Comparison of ENCODE assay signal across 2 cellular contexts in the genomic region with DNA sequence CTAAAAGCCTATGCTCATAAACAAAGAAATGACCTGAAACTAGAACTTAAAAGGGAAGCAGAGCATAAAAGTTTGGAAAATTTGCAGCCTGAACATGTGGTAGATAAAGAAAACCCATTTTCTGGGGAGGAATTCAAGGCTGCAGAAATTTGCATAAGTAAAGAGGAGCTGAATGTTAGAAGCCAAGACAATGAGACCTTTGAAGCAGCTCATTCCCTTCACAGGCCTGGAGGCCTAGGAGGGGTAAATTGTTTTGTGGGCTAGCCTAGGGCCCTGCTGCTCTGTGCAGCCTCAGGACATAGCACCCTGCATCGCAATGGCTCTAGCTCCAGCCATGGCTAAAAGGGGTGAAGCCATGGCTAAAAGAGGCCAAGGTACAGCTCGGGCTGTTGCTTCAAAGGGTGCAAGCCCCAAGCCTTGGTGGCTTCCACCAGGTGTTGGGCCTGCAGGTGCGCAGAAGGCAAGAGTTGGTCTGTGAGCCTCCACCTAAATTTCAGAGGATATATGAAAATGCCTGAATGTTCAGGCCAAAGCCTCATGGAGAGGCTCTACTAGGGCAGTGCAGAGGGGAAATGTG.
TF ChIP-seq lines count a peak whose summit lies in the region.

No MANE protein-coding gene starts in this region.

TF ChIP-seq in HepG2, 621 proteins besides CTCF, POLR2A, EP300 and RAD21:
- TF ChIP-seq FOSL1 (CRISPR knock-in tag; IDR thresholded peaks at IDR 0.05; ENCODE audit: borderline replicate concordance) (no peak), FOXC1 (CRISPR knock-in tag; IDR thresholded peaks at IDR 0.05; ENCODE audit: borderline replicate concordance) (no peak), ZNF75D (CRISPR knock-in tag; IDR thresholded peaks at IDR 0.05; ENCODE audit: borderline replicate concordance) (no peak), TEAD3 (CRISPR knock-in tag; optimal IDR thresholded peaks at IDR 0.05; ENCODE audit: borderline replicate concordance) (peak; percentile 14), SOX5 (CRISPR knock-in tag; IDR thresholded peaks at IDR 0.05; ENCODE audit: borderline replicate concordance) (peak; percentile 39; the same call in 1 of the 2 replicates), ZNF629 (CRISPR knock-in tag; conservative IDR thresholded peaks at IDR 0.05) (peak; percentile 56), SOX13 (IDR thresholded peaks at IDR 0.05) (no peak), SOX13 (CRISPR knock-in tag; conservative IDR thresholded peaks at IDR 0.05 in 1 of 2, IDR thresholded peaks at IDR 0.05 in 1 of 2) (peak in 1 of 2 experiments; percentile 72; a peak in 2 of 4 replicates), ZNF7 (CRISPR knock-in tag; IDR thresholded peaks at IDR 0.05) (0 out of 2 replicates have a peak, but pooled peaks have one; percentile 55)
TF ChIP-seq in HepG2: peak in this region for 5.

TF ChIP-seq in WTC11, 78 proteins besides CTCF, POLR2A, EP300 and RAD21:
- TF ChIP-seq ZNF219 (CRISPR knock-in tag; IDR thresholded peaks at IDR 0.05; ENCODE audit: borderline replicate concordance) (no peak), ZNF317 (CRISPR knock-in tag; IDR thresholded peaks at IDR 0.05; ENCODE audit: borderline replicate concordance, low read depth) (no peak), SMAD4 (CRISPR knock-in tag; IDR thresholded peaks at IDR 0.05) (no peak), TEAD1 (CRISPR knock-in tag; IDR thresholded peaks at IDR 0.05) (0 out of 2 replicates have a peak, but pooled peaks have one; percentile 56), RORB (CRISPR knock-in tag; IDR thresholded peaks at IDR 0.05) (no peak), JAZF1 (CRISPR knock-in tag; IDR thresholded peaks at IDR 0.05) (no peak)
